In the genomic region with DNA sequence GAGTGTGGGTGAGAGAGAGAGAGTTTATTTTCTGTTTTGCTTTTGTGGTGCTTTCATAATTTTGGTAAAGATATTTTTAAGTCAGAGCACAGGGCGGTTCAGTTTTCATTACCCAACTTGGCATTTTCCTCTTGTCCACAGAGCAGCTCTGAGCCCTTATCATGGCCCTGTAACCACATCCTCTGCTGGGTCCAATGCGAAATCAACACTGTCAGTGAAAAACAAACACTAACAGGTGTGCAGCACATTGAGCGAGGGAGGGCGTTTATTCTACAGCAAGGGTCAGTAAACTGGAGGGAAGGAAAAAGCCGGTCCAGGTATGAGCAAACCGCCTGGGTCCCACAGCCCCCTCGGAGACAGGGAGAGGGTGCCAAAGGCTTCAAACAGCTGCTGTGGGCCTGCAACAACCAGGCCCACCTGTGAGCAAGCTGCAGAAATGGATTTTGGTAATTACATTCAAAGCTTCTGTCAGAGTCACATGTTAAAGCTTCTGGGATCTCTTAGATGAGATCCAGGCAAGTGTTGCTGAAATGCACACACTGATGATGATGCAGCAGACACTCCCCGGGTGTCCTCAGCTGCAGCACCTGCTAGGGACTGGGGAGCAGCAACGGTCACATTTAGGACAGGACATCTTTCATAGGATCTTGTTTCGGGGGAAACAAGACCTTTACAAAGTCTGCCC, we compare ENCODE assay signal across 8 cellular contexts.
A peak's percentile ranks its signal among the peaks of the same experiment; 100 is the strongest.
DNase-seq lines count a peak whose midpoint lies in the region; ATAC-seq and TF ChIP-seq lines count a peak whose summit lies in the region.

No MANE protein-coding gene starts in this region.

- no peak overlapping the region for H3K27ac Mint-ChIP-seq in activated T-cell treated with anti-CD3 and anti-CD28 coated beads, Interleukin-2, amount 50 U/mL, for 72 hours

- peak overlapping the region; percentile 88 for H3K27ac ChIP-seq in thymus (ENCODE audit: low read depth)
- H3K27ac ChIP-seq in vagina, result no peak overlapping the region

- H3K36me3 ChIP-seq in thymus (ENCODE audit: control insufficient read depth, insufficient read depth), result no peaks in the 10 kb centered on the region
- no peaks in the 10 kb centered on the region for H3K36me3 ChIP-seq in vagina

- WGBS in thymus, result 17% methylated on average over 10 of the region's 10 CpGs

- peak; percentile 16 for DNase-seq in activated CD4-positive, CD25-positive, alpha-beta regulatory T cell treated with anti-CD3 and anti-CD28 coated beads, Interleukin-2, amount 50 U/mL, for 16 hours (ENCODE audit: low read depth, low spot score)
- no peak for DNase-seq in activated CD4-positive, CD25-positive, alpha-beta regulatory T cell treated with anti-CD3 and anti-CD28 coated beads, Interleukin-2, amount 50 U/mL, for 72 hours
- peak; percentile 88 for DNase-seq in NCI-H2029 treated with DMSO at 0.1 percent for 48 hours (lab: John Stamatoyannopoulos, UW)
- peak in 1 of 2 donors; percentile 11 for DNase-seq in activated T-cell treated with anti-CD3 and anti-CD28 coated beads, Interleukin-2, amount 50 U/mL, for 72 hours
- DNase-seq in cortex of kidney (lab: John Stamatoyannopoulos, UW), result no peak
- DNase-seq in vagina (ENCODE audit: extremely low spot score in 2 of 2), result no peak

- TF ChIP-seq CTCF in vagina (IDR thresholded peaks at IDR 0.05), result no peak

- no peaks in the 10 kb centered on the region for H3K9me3 Mint-ChIP-seq in activated T-cell treated with anti-CD3 and anti-CD28 coated beads, Interleukin-2, amount 50 U/mL, for 72 hours

- no peaks in the 10 kb centered on the region for H3K36me3 Mint-ChIP-seq in activated T-cell treated with anti-CD3 and anti-CD28 coated beads, Interleukin-2, amount 50 U/mL, for 72 hours (ENCODE audit: insufficient read depth in 2 of 2)

- peak; percentile 78 for ATAC-seq in HG02798 (IDR thresholded peaks at IDR 0.05; ENCODE audit: poor library complexity, unreplicated experiment)
- peak; percentile 50 to 69 for ATAC-seq in activated T-cell treated with anti-CD3 and anti-CD28 coated beads, Interleukin-2, amount 50 U/mL, for 72 hours (replicated peaks in 1 of 2)

- intact Hi-C loops in vagina (cut with DNase I), result no loop called here

- no peak for TF ChIP-seq POLR2A in vagina (IDR thresholded peaks at IDR 0.05)

- H3K4me1 ChIP-seq in thymus (ENCODE audit: control insufficient read depth, insufficient read depth, low read length) (peaks cover 26% of the 10 kb centered on the region), vagina (peaks cover 8% of the 10 kb centered on the region)

- H3K27me3 ChIP-seq in thymus (ENCODE audit: control insufficient read depth, insufficient read depth) (no peaks in the 10 kb centered on the region), vagina (no peaks in the 10 kb centered on the region)

- H3K4me3 Mint-ChIP-seq in activated T-cell treated with anti-CD3 and anti-CD28 coated beads, Interleukin-2, amount 50 U/mL, for 72 hours, result peak overlapping the region; percentile 14 to 38

- H3K9me3 ChIP-seq in thymus (ENCODE audit: control insufficient read depth), result no peaks in the 10 kb centered on the region
- no peaks in the 10 kb centered on the region for H3K9me3 ChIP-seq in vagina

- H3K4me3 ChIP-seq in thymus (ENCODE audit: low read length) (no peak overlapping the region), vagina (no peak overlapping the region)

- H3K4me1 Mint-ChIP-seq in activated T-cell treated with anti-CD3 and anti-CD28 coated beads, Interleukin-2, amount 50 U/mL, for 72 hours (ENCODE audit: low read depth), result peaks cover 37% of the 10 kb centered on the region

- H3K27me3 Mint-ChIP-seq in activated T-cell treated with anti-CD3 and anti-CD28 coated beads, Interleukin-2, amount 50 U/mL, for 72 hours (ENCODE audit: low read depth), result no peaks in the 10 kb centered on the region

Comparison
In these comparisons a context has a peak if more than half of its experiments do, and no peak if none do; other contexts are left out.
1. DNase-seq: peak in activated CD4-positive, CD25-positive, alpha-beta regulatory T cell treated with anti-CD3 and anti-CD28 coated beads, Interleukin-2, amount 50 U/mL, for 16 hours (single experiment) and NCI-H2029 treated with DMSO at 0.1 percent for 48 hours (single experiment); none in activated CD4-positive, CD25-positive, alpha-beta regulatory T cell treated with anti-CD3 and anti-CD28 coated beads, Interleukin-2, amount 50 U/mL, for 72 hours (single experiment), cortex of kidney (single experiment) and vagina (0 of 2).